In genomic region chr16:8944113-8944765, GRCh38 we compare ENCODE assay signal across 8 cellular contexts. TPM values are rescaled to one million over a fixed set of nuclear protein-coding genes. Genes with fewer than 3 reads are reported as not detected.
A peak's percentile ranks its signal among the peaks of the same experiment; 100 is the strongest.
DNase-seq lines count a peak whose midpoint lies in the region; ATAC-seq and TF ChIP-seq lines count a peak whose summit lies in the region.

No MANE protein-coding gene starts in this region.

- H3K4me1 ChIP-seq in lower lobe of right lung (peaks cover 56% of the 10 kb centered on the region), thyroid gland (peaks cover 21 to 56% of the 10 kb centered on the region in 2 donors)

- in situ Hi-C loops in KBM-7 (cut with MboI; ENCODE audit: low pct_unique_long_range_greater_than_20kb, low sequenced_read_pairs) = no loop called here

- H3K36me3 ChIP-seq in lower lobe of right lung = no peaks in the 10 kb centered on the region
- H3K36me3 ChIP-seq in thyroid gland = no peaks in the 10 kb centered on the region

- no peaks in the 10 kb centered on the region for H3K27me3 ChIP-seq in lower lobe of right lung (ENCODE audit: low read depth)
- H3K27me3 ChIP-seq in thyroid gland = no peaks in the 10 kb centered on the region

- no peak for TF ChIP-seq POLR2A in thyroid gland (IDR thresholded peaks at IDR 0.05)

- WGBS in thyroid gland, 2 donors = 55 to 84% methylated on average over 3 of the region's 3 CpGs

- TF ChIP-seq CTCF in lower lobe of right lung (IDR thresholded peaks at IDR 0.05) = no peak
- no peak for TF ChIP-seq CTCF in thyroid gland (IDR thresholded peaks at IDR 0.05)

- H3K27ac ChIP-seq in lower lobe of right lung (peak overlapping the region; percentile 26), thyroid gland (no peak overlapping the region)

- intact Hi-C loops in lower lobe of right lung (cut with DNase I) = no loop called here
- intact Hi-C loops in thyroid gland (cut with DNase I) = no loop called here

- H3K9me3 ChIP-seq in lower lobe of right lung (no peaks in the 10 kb centered on the region), thyroid gland (no peaks in the 10 kb centered on the region)

- ATAC-seq in GM18498 (IDR thresholded peaks at IDR 0.05; ENCODE audit: unreplicated experiment) (peak; percentile 81), GM21528 (IDR thresholded peaks at IDR 0.05; ENCODE audit: low FRiP score, unreplicated experiment) (peak; percentile 74), lower lobe of right lung (peak; percentile 19 to 21)

- H3K4me3 ChIP-seq in lower lobe of right lung = peak overlapping the region; percentile 20
- H3K4me3 ChIP-seq in thyroid gland (replicated peaks in 1 of 3) = no peak overlapping the region

- peak; percentile 65 for DNase-seq in KBM-7
- no peak for DNase-seq in lower lobe of right lung
- no peak for DNase-seq in NCI-H1048 (lab: John Stamatoyannopoulos, UW)
- DNase-seq in thyroid gland = no peak
- no peak for DNase-seq in NK-92 treated with Interleukin-12 subunit alpha and Interleukin-12 subunit beta, amount 100 ng/mL, for 24 hours (lab: John Stamatoyannopoulos, UW)
- no peak for DNase-seq in epidermal melanocyte (ENCODE audit: insufficient read length, low spot score)

RNA-seq across cellular contexts. Expression of gene USP7, which starts 19.5 kb away (rescaled TPM):
- total RNA-seq in lower lobe of right lung (87.5 TPM), thyroid gland (10 to 100 TPM; 57.9 to 93.6 (median 85.5) TPM)

Comparison
In these comparisons a context has a peak if more than half of its experiments do, and no peak if none do; other contexts are left out.
1. ATAC-seq: peak in every context shown above with its lines; median percentile 81 in GM18498; 74 in GM21528; 20 in lower lobe of right lung.